Comparison of ENCODE assay signal across 33 cellular contexts in the genomic region with DNA sequence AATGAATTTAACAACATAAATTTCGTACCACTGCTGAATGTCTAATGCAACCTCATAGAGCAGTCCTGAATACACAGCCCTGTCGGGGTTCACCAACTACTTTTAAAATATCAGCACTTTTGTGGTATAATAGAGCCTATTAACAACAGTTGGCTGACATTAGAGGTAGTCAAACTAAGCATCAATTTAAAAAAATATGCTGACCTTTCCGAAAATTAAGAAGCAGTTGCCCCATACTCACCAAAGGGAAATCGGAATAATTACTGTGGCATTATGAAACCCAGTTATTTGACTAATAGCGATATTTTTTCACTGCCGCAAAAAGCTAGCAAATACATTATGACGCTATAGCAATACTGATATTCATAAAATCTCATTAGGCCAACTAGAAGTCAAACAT.
"Had no signal": no experiment of that assay in that cellular context is flagged by ENCODE, and none has a peak within 500 bp of the region (broad histone marks: within the 10 kb centered on the region; RNA-seq: fewer than 3 reads in every experiment).

No MANE protein-coding gene starts in this region.

- DNase-seq: activated B cell treated with CpG ODN at 0.5 μM for 24 hours; activated CD4-positive, alpha-beta memory T cell treated with anti-CD3 and anti-CD28 coated beads for 36 hours; activated CD4-positive, alpha-beta T cell treated with anti-CD3 and anti-CD28 coated beads for 4 hours; activated CD4-positive, alpha-beta T cell treated with anti-CD3 and anti-CD28 coated beads, Interleukin-2, amount 10 ng/mL, durations not matched to agents 24 days and 14 days; activated CD4-positive, alpha-beta T cell treated with anti-CD3 and anti-CD28 coated beads, Interleukin-2, amount 50 U/mL, for 1 hour; activated CD4-positive, alpha-beta T cell treated with anti-CD3 and anti-CD28 coated beads, Interleukin-2, amount 50 U/mL, for 4 hours; activated CD4-positive, CD25-positive, alpha-beta regulatory T cell treated with anti-CD3 and anti-CD28 coated beads, Interleukin-2, amount 50 U/mL, for 72 hours; activated CD8-positive, alpha-beta memory T cell treated with anti-CD3 and anti-CD28 coated beads, Interleukin-2, amount 50 U/mL, for 4 hours; activated CD8-positive, alpha-beta T cell treated with anti-CD3 and anti-CD28 coated beads for 36 hours; activated effector memory CD4-positive, alpha-beta T cell treated with anti-CD3 and anti-CD28 coated beads, Interleukin-2, amount 50 U/mL, for 16 hours; activated gamma-delta T cell treated with Interleukin-2 at 50 U/mL for 16 hours; activated naive CD4-positive, alpha-beta T cell; activated naive CD4-positive, alpha-beta T cell treated with anti-CD3 and anti-CD28 coated beads for 36 hours; activated naive CD4-positive, alpha-beta T cell treated with anti-CD3 and anti-CD28 coated beads, Interleukin-2, amount 50 U/mL, for 16 hours; activated naive CD8-positive, alpha-beta T cell treated with anti-CD3 and anti-CD28 coated beads for 36 hours; activated T-cell treated with anti-CD3 and anti-CD28 coated beads for 4 hours; activated T-cell treated with anti-CD3 and anti-CD28 coated beads, Interleukin-2, amount 50 U/mL, for 1 hour; activated T-cell treated with anti-CD3 and anti-CD28 coated beads, Interleukin-2, amount 50 U/mL, for 4 hours; activated T-cell treated with anti-CD3 and anti-CD28 coated beads, Interleukin-2, amount 50 U/mL, for 72 hours; amygdala; anterior cingulate cortex; central memory CD4-positive, alpha-beta T cell; cerebellar nuclear complex; T-helper 1 cell; T-helper 2 cell; T-helper 9 cell had no signal

- H3K4me3 ChIP-seq: ascending aorta, cardiac muscle cell had no signal

- ATAC-seq: activated CD8-positive, alpha-beta T cell treated with anti-CD3 and anti-CD28 coated beads for 36 hours; activated naive CD4-positive, alpha-beta T cell treated with anti-CD3 and anti-CD28 coated beads, Interleukin-2, amount 50 U/mL, for 72 hours; activated T-cell treated with anti-CD3 and anti-CD28 coated beads, Interleukin-2, amount 50 U/mL, for 4 hours; activated T-cell treated with anti-CD3 and anti-CD28 coated beads, Interleukin-2, amount 50 U/mL, for 72 hours; activated T-helper 17 cell treated with anti-CD3 and anti-CD28 coated beads, Interleukin-2, amount 50 U/mL, for 72 hours had no signal

- H3K27me3 ChIP-seq: ascending aorta, cardiac muscle cell had no signal

- H3K4me1 ChIP-seq: ascending aorta had no signal

- H3K9me3 ChIP-seq: ascending aorta had no signal

- H3K36me3 ChIP-seq: ascending aorta, cardiac muscle cell had no signal

- FAIRE-seq: bronchial epithelial cell, TTC549 had no signal

- H3K27ac ChIP-seq: ascending aorta, cardiac muscle cell, VCaP had no signal
